ENCODE assay signal across 10 cellular contexts in genomic region chr1:200888349-200888838, GRCh38. TPM values are rescaled to one million over a fixed set of nuclear protein-coding genes. Genes with fewer than 3 reads are reported as not detected.
A peak's percentile ranks its signal among the peaks of the same experiment; 100 is the strongest.
DNase-seq lines count a peak whose midpoint lies in the region; ATAC-seq, FAIRE-seq and TF ChIP-seq lines count a peak whose summit lies in the region.
"Had no signal": no experiment of that assay in that cellular context is flagged by ENCODE, and none has a peak within 500 bp of the region (broad histone marks: within the 10 kb centered on the region; RNA-seq: fewer than 3 reads in every experiment).

No MANE protein-coding gene starts in this region.

- H3K9me3 ChIP-seq in SK-N-SH (no peaks in the 10 kb centered on the region), GM23248 (ENCODE audit: low read depth) (no peaks in the 10 kb centered on the region)
- H3K9me3 ChIP-seq: SJSA1 had no signal

- no peak overlapping the region for H3K27ac ChIP-seq in SK-N-SH (ENCODE audit: low read depth in 2 of 2, low read length in 1 of 2)
- H3K27ac ChIP-seq in GM23248 = no peak overlapping the region
- H3K27ac ChIP-seq: SJSA1 had no signal

- peaks cover 0 to 3% of the 10 kb centered on the region in 2 experiments; a peak in 1 of 4 replicates for H3K4me1 ChIP-seq in SK-N-SH (ENCODE audit: control insufficient read depth in 1 of 2, insufficient read depth in 2 of 2, low read depth in 1 of 2, low read length in 1 of 2)
- H3K4me1 ChIP-seq in GM23248 (ENCODE audit: insufficient read depth) = no peaks in the 10 kb centered on the region

- no peaks in the 10 kb centered on the region for H3K9me3 Mint-ChIP-seq in natural killer cell

- 89% methylated on average over 5 of the region's 7 CpGs for WGBS in SK-N-SH (ENCODE audit: low lambda C conversion rate)
- WGBS in GM23248 (ENCODE audit: low coverage in 1 of 2, low lambda C conversion rate in 2 of 2, missing lambda C conversion rate in 2 of 2), 2 experiments = 78 to 80% methylated on average over 7 of the region's 7 CpGs

- peak overlapping the region; percentile 92 to 93 for H3K27ac Mint-ChIP-seq in natural killer cell

- no peaks in the 10 kb centered on the region for H3K36me3 Mint-ChIP-seq in natural killer cell

- H3K36me3 ChIP-seq in SK-N-SH (replicated peaks in 1 of 2; ENCODE audit: control insufficient read depth in 1 of 2, insufficient read depth in 2 of 2, low read length in 1 of 2) (no peaks in the 10 kb centered on the region), GM23248 (ENCODE audit: low read depth) (no peaks in the 10 kb centered on the region)
- H3K36me3 ChIP-seq: SJSA1 had no signal

- H3F3A ChIP-seq in SK-N-SH (replicated peaks; ENCODE audit: insufficient read depth) (no peaks in the 10 kb centered on the region), GM23248 (ENCODE audit: insufficient read depth) (no peaks in the 10 kb centered on the region)

- no peak for TF ChIP-seq EP300 in SK-N-SH (IDR thresholded peaks at IDR 0.05; ENCODE audit: borderline replicate concordance in 1 of 2, low read depth in 1 of 2, low read length in 1 of 2)

- peaks cover 72 to 80% of the 10 kb centered on the region in 2 donors for H3K4me1 Mint-ChIP-seq in natural killer cell

- CTCF ChIA-PET in SK-N-SH (lab: Yijun Ruan, JAX) = interaction anchor here (0.6 to 1.0 kb wide), 3 partner anchors 50 to 91 kb away, joined by 3 to 4 read pairs (median 3); no protein-coding TSS in a partner anchor

- DNase-seq in GM12891 (ENCODE audit: insufficient read length, low spot score) = peak; percentile 66
- DNase-seq in M059J (ENCODE audit: low read depth) = peak; percentile 84
- DNase-seq in activated CD8-positive, alpha-beta memory T cell treated with anti-CD3 and anti-CD28 coated beads, Interleukin-2, amount 50 U/mL, for 1 hour (ENCODE audit: extremely low read depth) = peak; percentile 21
- peak; percentile 75 for DNase-seq in natural killer cell
- DNase-seq in SK-N-SH = no peak
- no peak for DNase-seq in GM23248
- no peak for DNase-seq in foreskin fibroblast

- in situ Hi-C loops in GM23248 (cut with MboI) = no loop called here

- no peak overlapping the region for H3K9ac ChIP-seq in SK-N-SH
- no peak overlapping the region for H3K9ac ChIP-seq in GM23248

- ATAC-seq in GM21737 (IDR thresholded peaks at IDR 0.05; ENCODE audit: unreplicated experiment) (peak; percentile 87), natural killer cell (peak; percentile 79 to 95 (median 90))

- intact Hi-C loops in natural killer cell (cut with micrococcal nuclease) = loop anchor here (1.0 to 10.0 kb wide), 4 partner anchors 17 to 734 kb away; partner anchors contain the start of gene KIF21B

- H4K20me1 ChIP-seq in SK-N-SH (ENCODE audit: insufficient read depth) (no peaks in the 10 kb centered on the region), GM23248 (ENCODE audit: insufficient read depth) (no peaks in the 10 kb centered on the region)

- H3K27me3 ChIP-seq in SK-N-SH (ENCODE audit: insufficient read depth) (no peaks in the 10 kb centered on the region), GM23248 (replicated peaks; ENCODE audit: insufficient read depth) (peaks cover 44% of the 10 kb centered on the region)
- H3K27me3 ChIP-seq: SJSA1 had no signal

- H3K4me3 Mint-ChIP-seq in natural killer cell = peak overlapping the region; percentile 89

- H3K4me3 ChIP-seq in SK-N-SH (ENCODE audit: low read depth in 2 of 2, low read length in 1 of 2) = no peak overlapping the region
- no peak overlapping the region for H3K4me3 ChIP-seq in GM23248
- H3K4me3 ChIP-seq in foreskin fibroblast (ENCODE audit: low read depth in 1 of 2, low read length in 2 of 2) = no peak overlapping the region
- H3K4me3 ChIP-seq: SJSA1 had no signal

- TF ChIP-seq POLR2A in GM12891 (IDR thresholded peaks at IDR 0.05; ENCODE audit: low read depth, low read length) = no peak

- FAIRE-seq in GM12891 (lab: Jason Lieb, UNC) = peak; percentile 94

- H3K9me2 ChIP-seq in SK-N-SH (no peaks in the 10 kb centered on the region), GM23248 (ENCODE audit: insufficient read depth) (no peaks in the 10 kb centered on the region)

- H3K79me2 ChIP-seq in SK-N-SH (ENCODE audit: insufficient read depth) (no peaks in the 10 kb centered on the region), GM23248 (ENCODE audit: insufficient read depth) (no peaks in the 10 kb centered on the region)

- H3K4me2 ChIP-seq in SK-N-SH = no peak overlapping the region
- no peak overlapping the region for H3K4me2 ChIP-seq in GM23248 (ENCODE audit: unreplicated experiment)

- POLR2A ChIA-PET in SK-N-SH (lab: Yijun Ruan, JAX) = no interaction called here

- peaks cover 7 to 8% of the 10 kb centered on the region in 2 donors for H3K27me3 Mint-ChIP-seq in natural killer cell (ENCODE audit: low read depth in 2 of 2)

- TF ChIP-seq RAD21 in SK-N-SH (IDR thresholded peaks at IDR 0.05; ENCODE audit: low read length) = no peak

- TF ChIP-seq CTCF in natural killer cell (IDR thresholded peaks at IDR 0.05) (no peak), SK-N-SH (IDR thresholded peaks at IDR 0.05) (no peak), foreskin fibroblast (IDR thresholded peaks at IDR 0.05; ENCODE audit: low read depth, low read length) (no peak)

- H2AFZ ChIP-seq in SK-N-SH (ENCODE audit: low read depth) = no peak overlapping the region
- no peak overlapping the region for H2AFZ ChIP-seq in GM23248

TF ChIP-seq in GM12891, 5 proteins besides CTCF, POLR2A, EP300 and RAD21:
- TF ChIP-seq POLR2AphosphoS5 (IDR thresholded peaks at IDR 0.05; ENCODE audit: low read depth, low read length) (peak; percentile 47; the same call in 1 of the 2 replicates), POU2F2 (IDR thresholded peaks at IDR 0.05; ENCODE audit: low read depth, low read length) (0 out of 2 replicates have a peak, but pooled peaks have one; percentile 41), PAX5 (IDR thresholded peaks at IDR 0.05; ENCODE audit: insufficient read depth, low read length, severe bottlenecking) (no peak), SPI1 (IDR thresholded peaks at IDR 0.05; ENCODE audit: low read depth, low read length) (peak; percentile 90), TAF1 (IDR thresholded peaks at IDR 0.05; ENCODE audit: low read depth, low read length) (0 out of 2 replicates have a peak, but pooled peaks have one; percentile 57)

TF ChIP-seq in SK-N-SH, 30 proteins besides CTCF, POLR2A, EP300 and RAD21 (continues in another document):
- TF ChIP-seq USF1 (IDR thresholded peaks at IDR 0.05; ENCODE audit: borderline replicate concordance, low read depth) (no peak), TCF12 (IDR thresholded peaks at IDR 0.05) (no peak), MEF2A (IDR thresholded peaks at IDR 0.05; ENCODE audit: borderline replicate concordance, low read depth) (no peak), YY1 (IDR thresholded peaks at IDR 0.05; ENCODE audit: low read depth) (no peak), FOSL2 (IDR thresholded peaks at IDR 0.05; ENCODE audit: borderline replicate concordance, low read depth) (no peak), NRF1 (IDR thresholded peaks at IDR 0.05; ENCODE audit: low read depth, low read length) (no peak), MXI1 (IDR thresholded peaks at IDR 0.05; ENCODE audit: low read depth, low read length) (no peak)
- TF ChIP-seq, protein P1, sequence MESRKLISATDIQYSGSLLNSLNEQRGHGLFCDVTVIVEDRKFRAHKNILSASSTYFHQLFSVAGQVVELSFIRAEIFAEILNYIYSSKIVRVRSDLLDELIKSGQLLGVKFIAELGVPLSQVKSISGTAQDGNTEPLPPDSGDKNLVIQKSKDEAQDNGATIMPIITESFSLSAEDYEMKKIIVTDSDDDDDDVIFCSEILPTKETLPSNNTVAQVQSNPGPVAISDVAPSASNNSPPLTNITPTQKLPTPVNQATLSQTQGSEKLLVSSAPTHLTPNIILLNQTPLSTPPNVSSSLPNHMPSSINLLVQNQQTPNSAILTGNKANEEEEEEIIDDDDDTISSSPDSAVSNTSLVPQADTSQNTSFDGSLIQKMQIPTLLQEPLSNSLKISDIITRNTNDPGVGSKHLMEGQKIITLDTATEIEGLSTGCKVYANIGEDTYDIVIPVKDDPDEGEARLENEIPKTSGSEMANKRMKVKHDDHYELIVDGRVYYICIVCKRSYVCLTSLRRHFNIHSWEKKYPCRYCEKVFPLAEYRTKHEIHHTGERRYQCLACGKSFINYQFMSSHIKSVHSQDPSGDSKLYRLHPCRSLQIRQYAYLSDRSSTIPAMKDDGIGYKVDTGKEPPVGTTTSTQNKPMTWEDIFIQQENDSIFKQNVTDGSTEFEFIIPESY (IDR thresholded peaks at IDR 0.05; ENCODE audit: borderline replicate concordance, low read depth) = no peak
- TF ChIP-seq, protein P2, sequence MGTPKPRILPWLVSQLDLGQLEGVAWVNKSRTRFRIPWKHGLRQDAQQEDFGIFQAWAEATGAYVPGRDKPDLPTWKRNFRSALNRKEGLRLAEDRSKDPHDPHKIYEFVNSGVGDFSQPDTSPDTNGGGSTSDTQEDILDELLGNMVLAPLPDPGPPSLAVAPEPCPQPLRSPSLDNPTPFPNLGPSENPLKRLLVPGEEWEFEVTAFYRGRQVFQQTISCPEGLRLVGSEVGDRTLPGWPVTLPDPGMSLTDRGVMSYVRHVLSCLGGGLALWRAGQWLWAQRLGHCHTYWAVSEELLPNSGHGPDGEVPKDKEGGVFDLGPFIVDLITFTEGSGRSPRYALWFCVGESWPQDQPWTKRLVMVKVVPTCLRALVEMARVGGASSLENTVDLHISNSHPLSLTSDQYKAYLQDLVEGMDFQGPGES (IDR thresholded peaks at IDR 0.05; ENCODE audit: low read depth, low read length) = no peak

RNA-seq across cellular contexts. Expression of gene INAVA, which starts 6.3 kb away (rescaled TPM):
- 4.5 TPM for polyA plus RNA-seq in GM12891 (2012; ENCODE audit: low read depth, missing spikeins)
- total RNA-seq in M059J (2014; rRNA removed; shearing (Covaris generic)) = 2.8 and 4.9 TPM in 2 replicates
- under 1 TPM in 2 of 3 donors, not detected in 1; 0.13 to 0.18 TPM for total RNA-seq in natural killer cell
- polyA plus RNA-seq in SK-N-SH (2012; rRNA removed) (0.08 and 0.12 TPM in 2 replicates), GM23248 (2016; fragmentation: Nextera tagmentation; extraction: Ambion mirVana) (not detected in 2 replicates)
- polyA plus RNA-seq in SK-N-SH (2012; cell fraction: cytosol; rRNA removed) = 0.09 and 0.10 TPM in 2 replicates
- polyA plus RNA-seq in SK-N-SH (2012; cell fraction: nucleus; rRNA removed) = 0.27 and 1.1 TPM in 2 replicates
- total RNA-seq in GM23248 (2014; rRNA removed; shearing (Covaris generic)) = not detected in 2 replicates
- total RNA-seq: lung microvascular endothelial cell had no signal

RNA-seq across cellular contexts. Expression of gene GPR25, which starts 15.6 kb away (rescaled TPM):
- polyA plus RNA-seq in GM12891 (2012; ENCODE audit: low read depth, missing spikeins) = not detected
- not detected in 2 replicates for total RNA-seq in M059J (2014; rRNA removed; shearing (Covaris generic))
- 1 to 10 TPM; 2.1 to 9.4 (median 2.7) TPM for total RNA-seq in natural killer cell
- polyA plus RNA-seq in SK-N-SH (2012; rRNA removed) (not detected in 2 replicates), GM23248 (2016; fragmentation: Nextera tagmentation; extraction: Ambion mirVana) (not detected in 2 replicates)
- polyA plus RNA-seq in SK-N-SH (2012; cell fraction: cytosol; rRNA removed) = not detected in 2 replicates
- 0.04 TPM in 1 of 2 replicates, not detected in the other for polyA plus RNA-seq in SK-N-SH (2012; cell fraction: nucleus; rRNA removed)
- total RNA-seq in GM23248 (2014; rRNA removed; shearing (Covaris generic)) = not detected in 2 replicates
- total RNA-seq: lung microvascular endothelial cell, SJSA1 had no signal

Comparison
In these comparisons a context has a peak if more than half of its experiments do, and no peak if none do; other contexts are left out.
1. DNase-seq: peak in GM12891 (single experiment), M059J (single experiment), activated CD8-positive, alpha-beta memory T cell treated with anti-CD3 and anti-CD28 coated beads, Interleukin-2, amount 50 U/mL, for 1 hour (single experiment) and natural killer cell (single experiment); none in SK-N-SH (single experiment), GM23248 (single experiment) and foreskin fibroblast (0 of 2).